9 cellular contexts compared by ENCODE assay signal in the genomic region with DNA sequence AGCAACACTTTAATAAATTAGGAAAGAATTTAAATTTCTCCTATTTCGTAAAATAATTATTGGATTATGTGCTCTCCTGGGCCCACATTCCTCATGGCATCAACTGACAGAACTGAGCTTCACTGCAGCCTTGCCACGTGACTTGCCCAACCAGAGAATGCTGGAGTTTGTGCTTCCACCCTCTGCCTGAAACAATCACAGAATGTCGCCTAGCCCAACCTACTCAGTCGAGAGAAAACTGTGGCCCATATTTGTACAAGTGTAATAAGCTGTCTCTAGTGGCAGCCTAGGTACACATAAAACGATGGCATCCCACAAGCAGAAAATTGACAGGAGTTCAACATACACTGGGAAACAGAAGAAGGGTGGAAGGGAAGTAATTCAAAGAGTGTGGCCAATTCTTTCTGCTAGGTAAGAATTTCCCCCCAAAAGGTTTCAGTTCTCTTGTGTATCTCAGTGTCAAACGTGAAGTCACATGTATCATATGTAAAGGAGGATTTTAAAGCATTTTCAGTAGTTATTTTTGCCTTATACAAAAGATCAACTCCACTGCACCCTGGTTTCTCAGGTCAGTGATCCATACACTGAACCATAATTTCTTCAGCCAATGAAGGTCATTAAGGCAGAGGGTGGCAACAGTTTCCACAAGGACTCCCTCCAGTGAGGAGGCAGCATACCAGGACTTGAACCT. TPM values are rescaled to one million over a fixed set of nuclear protein-coding genes. Genes with fewer than 3 reads are reported as not detected.
DNase-seq lines count a peak whose midpoint lies in the region; ATAC-seq, FAIRE-seq and TF ChIP-seq lines count a peak whose summit lies in the region.
"Had no signal": no experiment of that assay in that cellular context is flagged by ENCODE, and none has a peak within 500 bp of the region (broad histone marks: within the 10 kb centered on the region; RNA-seq: fewer than 3 reads in every experiment).

No MANE protein-coding gene starts in this region.

- 50% methylated on average over 6 of the region's 6 CpGs for WGBS in K562 (ENCODE audit: insufficient coverage, low coverage, missing lambda C conversion rate)

- no peak overlapping the region for H3K4me3 ChIP-seq in K562

- no peaks in the 10 kb centered on the region for H3K27me3 ChIP-seq in K562 (ENCODE audit: control insufficient read depth in 2 of 2, insufficient read depth in 2 of 2, low read length in 2 of 2)

- no peak overlapping the region for H3K9ac ChIP-seq in K562 (ENCODE audit: insufficient read depth in 1 of 2, low read depth in 2 of 2, low read length in 2 of 2)
- H3K9ac ChIP-seq: KMS-11 had no signal

- TF ChIP-seq CTCF in K562 (IDR thresholded peaks at IDR 0.05 in 2 of 3, conservative IDR thresholded peaks at IDR 0.05 in 1 of 3; ENCODE audit: insufficient read depth in 2 of 3, low read depth in 1 of 3, low read length in 3 of 3) = no peak

- in situ Hi-C loops in K562 (cut with MboI) = no loop called here

- no TSS peak for BruUV-seq in K562 (replicated peaks; lab: Mats Ljungman, UMichigan)

- TF ChIP-seq EP300 in K562 (IDR thresholded peaks at IDR 0.05; ENCODE audit: low read length) = no peak

- H3K27ac ChIP-seq in K562 (ENCODE audit: extremely low read depth, low read depth, low read length) = no peak overlapping the region
- H3K27ac ChIP-seq: KMS-11 had no signal

- CTCF ChIA-PET in K562 (lab: Yijun Ruan, JAX; ENCODE audit: low intra/inter-chr PET ratio) = no interaction called here

- no peaks in the 10 kb centered on the region for H3K36me3 ChIP-seq in K562 (ENCODE audit: control insufficient read depth, insufficient read depth, low read length)

- H3K9me3 ChIP-seq in K562 (replicated peaks; ENCODE audit: control insufficient read depth, insufficient read depth, low read depth, low read length) = no peaks in the 10 kb centered on the region

- FAIRE-seq in K562 (lab: Jason Lieb, UNC) = peak; percentile 23

- H4K20me1 ChIP-seq in K562 (replicated peaks; ENCODE audit: control insufficient read depth, insufficient read depth, low read length) = no peaks in the 10 kb centered on the region

- TF ChIP-seq RAD21 in K562 (CRISPR knock-in tag; conservative IDR thresholded peaks at IDR 0.05 in 1 of 2, IDR thresholded peaks at IDR 0.05 in 1 of 2) = no peak

- no peak for TF ChIP-seq POLR2A in K562 (conservative IDR thresholded peaks at IDR 0.05)

- POLR2A ChIA-PET in K562 (lab: Yijun Ruan, JAX) = interaction anchor here (0.7 kb wide), 1 partner anchor 9 kb away, joined by 4 read pairs; no protein-coding TSS in a partner anchor

- H3K79me2 ChIP-seq in K562 (ENCODE audit: control insufficient read depth, insufficient read depth, low read length) = no peaks in the 10 kb centered on the region

- ATAC-seq in GM18498 (IDR thresholded peaks at IDR 0.05; ENCODE audit: unreplicated experiment) (peak; percentile 76), GM21390 (IDR thresholded peaks at IDR 0.05; ENCODE audit: unreplicated experiment) (peak; percentile 71), HG03175 (IDR thresholded peaks at IDR 0.05; ENCODE audit: unreplicated experiment) (peak; percentile 86), K562 (no peak), SK-N-SH treated with all-trans-retinoic acid at 6 μM for 48 hours (no peak)

- DNase-seq in K562 (ENCODE audit: extremely low read depth in 1 of 4, low spot score in 3 of 4) (no peak), cerebellar cortex (ENCODE audit: low spot score) (no peak), NOMO-1 treated with DMSO at 0.1 percent for 48 hours (lab: John Stamatoyannopoulos, UW; ENCODE audit: unreplicated experiment) (no peak), CD1c-positive myeloid dendritic cell (ENCODE audit: extremely low spot score) (no peak)

- H3K4me2 ChIP-seq in K562 (ENCODE audit: insufficient read depth, low read length) = no peak overlapping the region
- H3K4me2 ChIP-seq: KMS-11 had no signal

- no peaks in the 10 kb centered on the region; a peak in 3 of 5 replicates for H3K4me1 ChIP-seq in K562 (replicated peaks in 1 of 2; ENCODE audit: control insufficient read depth in 2 of 2, insufficient read depth in 2 of 2, low read length in 2 of 2)

- no peaks in the 10 kb centered on the region for H3K9me1 ChIP-seq in K562 (ENCODE audit: control insufficient read depth, insufficient read depth, low read length)

- intact Hi-C loops in K562 (cut with micrococcal nuclease) = no loop called here

- H2AFZ ChIP-seq in K562 (ENCODE audit: low read depth, low read length) = peak overlapping the region; percentile 37

TF ChIP-seq in K562, 482 proteins besides CTCF, POLR2A, EP300 and RAD21 (continues in another document):
- TF ChIP-seq NFRKB (IDR thresholded peaks at IDR 0.05; ENCODE audit: low read depth) (no peak), CCNT2 (IDR thresholded peaks at IDR 0.05; ENCODE audit: borderline replicate concordance, extremely low read depth, insufficient read length, low read depth, low read length) (no peak), ZNF639 (CRISPR knock-in tag; conservative IDR thresholded peaks at IDR 0.05 in 1 of 2, IDR thresholded peaks at IDR 0.05 in 1 of 2) (no peak)

TF ChIP-seq in SK-N-SH treated with all-trans-retinoic acid at 6 μM for 48 hours, 23 proteins besides CTCF, POLR2A, EP300 and RAD21:
- TF ChIP-seq TCF4 (CRISPR knock-in tag; IDR thresholded peaks at IDR 0.05; ENCODE audit: borderline replicate concordance) = no peak
- no peak for TF ChIP-seq GLIS3 (CRISPR knock-in tag; IDR thresholded peaks at IDR 0.05)
- no peak for TF ChIP-seq CSRNP3 (CRISPR knock-in tag; IDR thresholded peaks at IDR 0.05)
- no peak for TF ChIP-seq ZNF70 (CRISPR knock-in tag; IDR thresholded peaks at IDR 0.05)
- TF ChIP-seq ZC3H10 (CRISPR knock-in tag; IDR thresholded peaks at IDR 0.05) = no peak
- TF ChIP-seq RARB (CRISPR knock-in tag; IDR thresholded peaks at IDR 0.05) = no peak
- TF ChIP-seq PATZ1 (CRISPR knock-in tag; IDR thresholded peaks at IDR 0.05; ENCODE audit: borderline replicate concordance) = no peak
- no peak for TF ChIP-seq BACH2 (CRISPR knock-in tag; IDR thresholded peaks at IDR 0.05; ENCODE audit: borderline replicate concordance)
- TF ChIP-seq PPARA (CRISPR knock-in tag; IDR thresholded peaks at IDR 0.05; ENCODE audit: borderline replicate concordance) = no peak
- no peak for TF ChIP-seq ZFP30 (CRISPR knock-in tag; IDR thresholded peaks at IDR 0.05)
- TF ChIP-seq SNAI2 (CRISPR knock-in tag; IDR thresholded peaks at IDR 0.05) = no peak
- no peak for TF ChIP-seq ISL1 (CRISPR knock-in tag; IDR thresholded peaks at IDR 0.05)
- no peak for TF ChIP-seq OSR1 (CRISPR knock-in tag; IDR thresholded peaks at IDR 0.05)

RNA-seq across cellular contexts. Expression of gene ZNF608, which starts 41.7 kb away (rescaled TPM):
- 0.76 and 2.3 TPM in 2 replicates for total RNA-seq in K562 (2011; cell fraction: chromatin; rRNA removed; ENCODE audit: low replicate concordance)
- 0.92 and 1.3 TPM in 2 replicates for total RNA-seq in K562 (2011; cell fraction: nucleolus; rRNA removed)
- 1.0 and 1.8 TPM in 2 replicates for total RNA-seq in K562 (2011; cell fraction: nucleoplasm; rRNA removed)
- 1.00 and 1.5 TPM in 2 replicates for total RNA-seq in K562 (2014; rRNA removed)
- total RNA-seq in K562 (2014; rRNA removed; fragmentation: Illumina TruSeq; extraction: Trizol) = 1.4 and 1.5 TPM in 2 replicates
- 1.5 and 1.6 TPM in 2 replicates for total RNA-seq in K562 (2015; rRNA removed; fragmentation: Illumina TruSeq; extraction: Trizol)
- 1.5 and 2.3 TPM in 2 replicates for total RNA-seq in K562 (2021)
- polyA plus RNA-seq in K562 (2011; rRNA removed) = 0.69 and 0.89 TPM in 2 replicates
- 0.28 and 0.36 TPM in 2 replicates for polyA plus RNA-seq in K562 (2011; cell fraction: cytosol; rRNA removed)
- 0.48 and 1.3 TPM in 2 replicates for polyA plus RNA-seq in K562 (2011; cell fraction: nucleus; rRNA removed)
- polyA plus RNA-seq in K562 (2012) = 1.5 and 3.0 TPM in 2 replicates
- polyA plus RNA-seq in K562 (2014; fragmentation: Illumina TruSeq; extraction: Trizol) = 1.1 and 1.4 TPM in 2 replicates
- under 1 TPM; 0.38 to 0.83 TPM for polyA plus RNA-seq in K562 (2014; fragmentation: Nextera tagmentation; extraction: Ambion mirVana)
- 0.69 and 1.5 TPM in 2 replicates for polyA plus RNA-seq in K562 (2014; rRNA removed)
- 0.93 and 1.3 TPM in 2 replicates for polyA minus RNA-seq in K562 (2011; rRNA and poly(A)+ RNA removed)
- 0.36 TPM in 1 of 2 replicates, not detected in the other for polyA minus RNA-seq in K562 (2011; cell fraction: cytosol; rRNA and poly(A)+ RNA removed)
- 0.33 and 0.54 TPM in 2 replicates for polyA minus RNA-seq in K562 (2011; cell fraction: nucleus; rRNA and poly(A)+ RNA removed)

Comparison
In these comparisons a context has a peak if more than half of its experiments do, and no peak if none do; other contexts are left out.
1. ATAC-seq: peak in GM18498 (single experiment), GM21390 (single experiment) and HG03175 (single experiment); none in K562 (single experiment) and SK-N-SH treated with all-trans-retinoic acid at 6 μM for 48 hours (single experiment).